ENCODE assay signal across 20 cellular contexts in the genomic region with DNA sequence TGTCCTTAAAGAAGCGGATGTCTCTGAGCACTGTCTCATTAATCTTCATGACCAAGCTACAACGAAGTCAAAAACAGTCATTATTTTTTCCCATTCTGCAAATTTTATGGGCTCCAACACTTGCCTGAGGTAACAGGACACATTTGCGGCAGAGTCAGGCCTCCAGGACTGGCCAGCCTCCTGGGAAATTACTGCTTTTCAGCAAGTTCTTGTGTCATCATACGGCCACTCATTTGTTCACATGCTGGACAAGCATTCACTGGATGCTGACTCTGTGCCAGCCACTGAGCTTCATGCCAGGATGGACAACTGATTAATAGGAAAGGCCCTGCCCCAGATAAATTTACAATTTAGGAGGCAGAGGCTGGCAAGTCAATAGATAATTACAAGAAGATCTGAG.
DNase-seq lines count a peak whose midpoint lies in the region; ATAC-seq and TF ChIP-seq lines count a peak whose summit lies in the region.
"Had no signal": no experiment of that assay in that cellular context is flagged by ENCODE, and none has a peak within 500 bp of the region (broad histone marks: within the 10 kb centered on the region; RNA-seq: fewer than 3 reads in every experiment).

No MANE protein-coding gene starts in this region.

- CTCF ChIA-PET in PC-9 (lab: Charles Lee): no interaction called here

- H3K36me3 ChIP-seq in PC-9 (ENCODE audit: low read depth): no peaks in the 10 kb centered on the region
- no peaks in the 10 kb centered on the region for H3K36me3 ChIP-seq in mesenchymal stem cell (ENCODE audit: control insufficient read depth in 1 of 2, insufficient read depth in 2 of 2, low read depth in 1 of 2, low read length in 2 of 2)
- H3K36me3 ChIP-seq: lower lobe of right lung, upper lobe of right lung had no signal

- no peak overlapping the region for H4K8ac ChIP-seq in mesenchymal stem cell (ENCODE audit: low read length)

- ATAC-seq in GM21390 (IDR thresholded peaks at IDR 0.05; ENCODE audit: unreplicated experiment) (no peak), HG02852 (IDR thresholded peaks at IDR 0.05; ENCODE audit: unreplicated experiment) (no peak), GM19397 (IDR thresholded peaks at IDR 0.05; ENCODE audit: unreplicated experiment) (no peak)
- ATAC-seq: upper lobe of right lung had no signal

- H2AK5ac ChIP-seq in mesenchymal stem cell (ENCODE audit: low read length, severe bottlenecking): no peak overlapping the region

- H3K23ac ChIP-seq in mesenchymal stem cell (ENCODE audit: low read length in 2 of 2): no peak overlapping the region

- POLR2A ChIA-PET in PC-9 (lab: Charles Lee; ENCODE audit: unreplicated experiment): no interaction called here

- H3K4me2 ChIP-seq in PC-9 (peak overlapping the region; percentile 62; the same call in 1 of the 2 replicates), mesenchymal stem cell (ENCODE audit: low read length, poor library complexity, severe bottlenecking) (no peak overlapping the region)

- no peak overlapping the region for H2BK120ac ChIP-seq in mesenchymal stem cell (ENCODE audit: low read depth, low read length)

- peaks cover 42% of the 10 kb centered on the region for H3F3A ChIP-seq in PC-9 (ENCODE audit: insufficient read depth, low read depth)

- no peak overlapping the region for H4K91ac ChIP-seq in mesenchymal stem cell (ENCODE audit: low read length)

- no peak overlapping the region for H2BK15ac ChIP-seq in mesenchymal stem cell (ENCODE audit: low read depth, poor library complexity, severe bottlenecking)

- peak overlapping the region in 1 of 2 experiments; percentile 19 for H3K18ac ChIP-seq in mesenchymal stem cell (ENCODE audit: low read depth in 1 of 2, low read length in 2 of 2)

- TF ChIP-seq CTCF in AG10803 (conservative IDR thresholded peaks at IDR 0.05; ENCODE audit: low read length) (no peak), PC-9 (conservative IDR thresholded peaks at IDR 0.05) (no peak), epithelial cell of proximal tubule (conservative IDR thresholded peaks at IDR 0.05; ENCODE audit: low read depth, low read length) (no peak)

- H2AFZ ChIP-seq in PC-9: no peak overlapping the region
- H2AFZ ChIP-seq in mesenchymal stem cell (ENCODE audit: low read depth, low read length): no peak overlapping the region

- H3K14ac ChIP-seq in mesenchymal stem cell (ENCODE audit: low read length in 2 of 2): no peak overlapping the region

- H3K9me3 ChIP-seq in PC-9 (ENCODE audit: insufficient read depth, low read depth) (no peaks in the 10 kb centered on the region), mesenchymal stem cell (ENCODE audit: control insufficient read depth, low read length) (no peaks in the 10 kb centered on the region)
- H3K9me3 ChIP-seq: lower lobe of right lung, upper lobe of right lung had no signal

- no peak overlapping the region for H3K9ac ChIP-seq in mesenchymal stem cell (ENCODE audit: low read length)

- H2BK12ac ChIP-seq in mesenchymal stem cell (ENCODE audit: low read length in 2 of 2): peak overlapping the region in 1 of 2 experiments; percentile 59

- H3K79me2 ChIP-seq in PC-9 (ENCODE audit: low read depth): no peaks in the 10 kb centered on the region

- 46% methylated on average over 4 of the region's 4 CpGs for WGBS in mesenchymal stem cell

- H3K4ac ChIP-seq in mesenchymal stem cell (ENCODE audit: low read depth in 1 of 2, low read length in 2 of 2): no peak overlapping the region

- H3K27ac ChIP-seq in PC-9 (peak overlapping the region; percentile 99), mesenchymal stem cell (ENCODE audit: low read length, poor library complexity, severe bottlenecking) (no peak overlapping the region)
- H3K27ac ChIP-seq: lower lobe of right lung, upper lobe of right lung had no signal

- H2BK5ac ChIP-seq in mesenchymal stem cell (ENCODE audit: low read depth, low read length, poor library complexity, severe bottlenecking): no peak overlapping the region

- H4K20me1 ChIP-seq in PC-9 (ENCODE audit: insufficient read depth): no peaks in the 10 kb centered on the region

- intact Hi-C loops in PC-9 (cut with micrococcal nuclease; ENCODE audit: unreplicated experiment): loop anchor here (2.0 to 5.0 kb wide), 5 partner anchors 71 to 1063 kb away; partner anchors contain the start of gene KLF4

- no TSS peak for BruUV-seq in PC-9 (replicated peaks; lab: Mats Ljungman, UMichigan)

- no peak overlapping the region for H3K4me3 ChIP-seq in AG10803 (ENCODE audit: low read length)
- H3K4me3 ChIP-seq in PC-9: no peak overlapping the region
- H3K4me3 ChIP-seq in epithelial cell of proximal tubule (ENCODE audit: low read depth, low read length): no peak overlapping the region
- H3K4me3 ChIP-seq in mesenchymal stem cell (ENCODE audit: insufficient read depth in 1 of 2, low read depth in 1 of 2, low read length in 2 of 2): no peak overlapping the region
- H3K4me3 ChIP-seq: lower lobe of right lung, upper lobe of right lung had no signal

- H3K9me2 ChIP-seq in PC-9 (ENCODE audit: insufficient read depth): no peaks in the 10 kb centered on the region

- no peaks in the 10 kb centered on the region for H3K79me1 ChIP-seq in mesenchymal stem cell (replicated peaks; ENCODE audit: low read length, poor library complexity, severe bottlenecking)

- peaks cover 59% of the 10 kb centered on the region for H3K4me1 ChIP-seq in PC-9 (replicated peaks; ENCODE audit: insufficient read depth)
- H3K4me1 ChIP-seq in mesenchymal stem cell (ENCODE audit: control insufficient read depth, insufficient read depth, low read depth, low read length): peaks cover 4% of the 10 kb centered on the region
- H3K4me1 ChIP-seq: lower lobe of right lung, upper lobe of right lung had no signal

- no peaks in the 10 kb centered on the region for H3K27me3 ChIP-seq in PC-9 (ENCODE audit: insufficient read depth, low read depth)
- no peaks in the 10 kb centered on the region for H3K27me3 ChIP-seq in mesenchymal stem cell (ENCODE audit: control insufficient read depth in 1 of 2, insufficient read depth in 1 of 2, low read length in 2 of 2)
- H3K27me3 ChIP-seq: upper lobe of right lung had no signal

- DNase-seq in AG10803 (ENCODE audit: low read depth): peak; percentile 73
- no peak for DNase-seq in PC-9
- DNase-seq in epithelial cell of proximal tubule (ENCODE audit: low read depth): peak; percentile 76
- peak; percentile 37 for DNase-seq in mesenchymal stem cell
- DNase-seq in dermis blood vessel endothelial cell: no peak
- DNase-seq: activated B cell treated with CpG ODN at 0.5 μM for 24 hours; activated CD4-positive, alpha-beta memory T cell treated with anti-CD3 and anti-CD28 coated beads, Interleukin-2, amount 10 ng/mL, durations not matched to agents 7 days and 5 days; activated gamma-delta T cell treated with Interleukin-2 at 50 U/mL for 16 hours; foreskin melanocyte; lower lobe of right lung; NCI-H1694; NCI-H82; occipital lobe; OCI-M1; retina; stimulated activated CD8-positive, alpha-beta memory T cell treated with anti-CD3 and anti-CD28 coated beads, Interleukin-4, amount 100 ng/mL, for 48 hours; upper lobe of right lung had no signal

Comparison
In these comparisons a context has a peak if more than half of its experiments do, and no peak if none do; other contexts are left out.
1. DNase-seq: peak in AG10803 (single experiment), epithelial cell of proximal tubule (single experiment) and mesenchymal stem cell (single experiment); none in PC-9 (0 of 2) and dermis blood vessel endothelial cell (single experiment).